23 cellular contexts compared by ENCODE assay signal in genomic region chr18:725641-726040, GRCh38. TPM values are rescaled to one million over a fixed set of nuclear protein-coding genes. Genes with fewer than 3 reads are reported as not detected.
DNase-seq lines count a peak whose midpoint lies in the region; ATAC-seq and TF ChIP-seq lines count a peak whose summit lies in the region.
"Had no signal": no experiment of that assay in that cellular context is flagged by ENCODE, and none has a peak within 500 bp of the region (broad histone marks: within the 10 kb centered on the region; RNA-seq: fewer than 3 reads in every experiment).

No MANE protein-coding gene starts in this region.

- CTCF ChIA-PET in activated CD4-positive, alpha-beta T cell treated with anti-CD3 and anti-CD28 coated beads for 36 hours (lab: Charles Lee): no interaction called here

- peak; percentile 35 for DNase-seq in activated CD4-positive, alpha-beta T cell treated with anti-CD3 and anti-CD28 coated beads, Interleukin-2, amount 10 ng/mL, durations not matched to agents 24 days and 14 days
- no peak for DNase-seq in activated CD4-positive, alpha-beta T cell treated with anti-CD3 and anti-CD28 coated beads for 36 hours
- peak; percentile 11 for DNase-seq in Karpas-422
- DNase-seq in T-helper 17 cell: no peak
- DNase-seq in upper lobe of right lung: no peak
- DNase-seq in NCI-H1105 (lab: John Stamatoyannopoulos, UW): no peak
- no peak for DNase-seq in hippocampal formation (lab: John Stamatoyannopoulos, UW)
- DNase-seq: AML-193; C1 segment of cervical spinal cord; Calu3; CD8-positive, alpha-beta memory T cell; DMS153; GM23248; NCI-H1048; NCI-H1436; NCI-H187 treated with DMSO at 0.1 percent for 48 hours; NCI-H510A; NCI-H748 treated with DMSO at 0.1 percent for 48 hours; SJCRH30 had no signal

- H3K9me2 ChIP-seq in Karpas-422 (replicated peaks; ENCODE audit: insufficient read depth, low read length): no peaks in the 10 kb centered on the region

- peaks cover under 1% of the 10 kb centered on the region for H3K4me1 Mint-ChIP-seq in activated CD4-positive, alpha-beta T cell treated with anti-CD3 and anti-CD28 coated beads, Interleukin-2, amount 10 ng/mL, durations not matched to agents 24 days and 14 days
- no peaks in the 10 kb centered on the region for H3K4me1 Mint-ChIP-seq in activated CD4-positive, alpha-beta T cell treated with anti-CD3 and anti-CD28 coated beads for 36 hours
- H3K4me1 Mint-ChIP-seq in T-helper 17 cell: peaks cover 4% of the 10 kb centered on the region

- peaks cover 27% of the 10 kb centered on the region for H3K36me3 Mint-ChIP-seq in activated CD4-positive, alpha-beta T cell treated with anti-CD3 and anti-CD28 coated beads, Interleukin-2, amount 10 ng/mL, durations not matched to agents 24 days and 14 days (ENCODE audit: low read depth)
- peaks cover 14% of the 10 kb centered on the region for H3K36me3 Mint-ChIP-seq in activated CD4-positive, alpha-beta T cell treated with anti-CD3 and anti-CD28 coated beads for 36 hours (ENCODE audit: low read depth)
- peaks cover 3% of the 10 kb centered on the region for H3K36me3 Mint-ChIP-seq in T-helper 17 cell (ENCODE audit: low read depth)

- ATAC-seq in activated CD4-positive, alpha-beta T cell treated with anti-CD3 and anti-CD28 coated beads for 36 hours: no peak
- no peak for ATAC-seq in T-helper 17 cell
- peak; percentile 34 for ATAC-seq in upper lobe of right lung
- ATAC-seq: Panc1 had no signal

- H3K9me3 ChIP-seq in Karpas-422 (ENCODE audit: low read length) (no peaks in the 10 kb centered on the region), T-helper 17 cell (ENCODE audit: control insufficient read depth, low read length, poor library complexity, severe bottlenecking) (no peaks in the 10 kb centered on the region), upper lobe of right lung (no peaks in the 10 kb centered on the region)
- H3K9me3 ChIP-seq: HAP-1, SJCRH30 had no signal

- H3K4me3 Mint-ChIP-seq in activated CD4-positive, alpha-beta T cell treated with anti-CD3 and anti-CD28 coated beads, Interleukin-2, amount 10 ng/mL, durations not matched to agents 24 days and 14 days: no peak overlapping the region
- H3K4me3 Mint-ChIP-seq in activated CD4-positive, alpha-beta T cell treated with anti-CD3 and anti-CD28 coated beads for 36 hours: no peak overlapping the region
- no peak overlapping the region for H3K4me3 Mint-ChIP-seq in T-helper 17 cell
- H3K4me3 Mint-ChIP-seq: CD8-positive, alpha-beta memory T cell had no signal

- H3K79me2 ChIP-seq in Karpas-422 (ENCODE audit: low read length): no peaks in the 10 kb centered on the region

- H3K27me3 ChIP-seq in Karpas-422 (ENCODE audit: low read length): no peaks in the 10 kb centered on the region
- no peaks in the 10 kb centered on the region for H3K27me3 ChIP-seq in upper lobe of right lung
- H3K27me3 ChIP-seq: SJCRH30 had no signal

- intact Hi-C loops in activated CD4-positive, alpha-beta T cell treated with anti-CD3 and anti-CD28 coated beads, Interleukin-2, amount 10 ng/mL, durations not matched to agents 24 days and 14 days (cut with micrococcal nuclease): no loop called here
- intact Hi-C loops in activated CD4-positive, alpha-beta T cell treated with anti-CD3 and anti-CD28 coated beads for 36 hours (cut with DNase I, micrococcal nuclease): no loop called here
- intact Hi-C loops in upper lobe of right lung (cut with DNase I): no loop called here

- no peak overlapping the region for H2AFZ ChIP-seq in Karpas-422 (ENCODE audit: low read length)
- H2AFZ ChIP-seq: GM23248 had no signal

- no peak overlapping the region for H3K4me3 ChIP-seq in Karpas-422 (ENCODE audit: low read length)
- H3K4me3 ChIP-seq in upper lobe of right lung: no peak overlapping the region
- H3K4me3 ChIP-seq: GM23248, HAP-1, SJCRH30 had no signal

- H3K4me1 ChIP-seq in Karpas-422 (ENCODE audit: low read length) (no peaks in the 10 kb centered on the region), upper lobe of right lung (no peaks in the 10 kb centered on the region)
- H3K4me1 ChIP-seq: HAP-1, SJCRH30 had no signal

- no peaks in the 10 kb centered on the region for H3K27me3 Mint-ChIP-seq in activated CD4-positive, alpha-beta T cell treated with anti-CD3 and anti-CD28 coated beads, Interleukin-2, amount 10 ng/mL, durations not matched to agents 24 days and 14 days
- H3K27me3 Mint-ChIP-seq in activated CD4-positive, alpha-beta T cell treated with anti-CD3 and anti-CD28 coated beads for 36 hours: no peaks in the 10 kb centered on the region
- H3K27me3 Mint-ChIP-seq in T-helper 17 cell: no peaks in the 10 kb centered on the region
- H3K27me3 Mint-ChIP-seq: CD8-positive, alpha-beta memory T cell had no signal

- no peak for TF ChIP-seq CTCF in upper lobe of right lung (IDR thresholded peaks at IDR 0.05)

- H4K20me1 ChIP-seq in Karpas-422 (ENCODE audit: insufficient read depth, low read depth, low read length): no peaks in the 10 kb centered on the region

- no peak overlapping the region for H3K9ac ChIP-seq in Karpas-422 (ENCODE audit: low read length)
- H3K9ac ChIP-seq: GM23248, KMS-11 had no signal

- H3K36me3 ChIP-seq in Karpas-422 (ENCODE audit: insufficient read depth, low read length): no peaks in the 10 kb centered on the region
- H3K36me3 ChIP-seq in upper lobe of right lung: peaks cover 20% of the 10 kb centered on the region

- POLR2A ChIA-PET in activated CD4-positive, alpha-beta T cell treated with anti-CD3 and anti-CD28 coated beads for 36 hours (lab: Charles Lee): no interaction called here

- no peak overlapping the region for H3K4me2 ChIP-seq in Karpas-422 (ENCODE audit: low read depth, low read length, poor library complexity, severe bottlenecking)
- H3K4me2 ChIP-seq: KMS-11 had no signal

- H3K27ac ChIP-seq in Karpas-422 (ENCODE audit: low read length) (no peak overlapping the region), upper lobe of right lung (no peak overlapping the region)
- H3K27ac ChIP-seq: GM23248, HL-60, KMS-11, SJCRH30 had no signal

- no peak overlapping the region for H3K27ac Mint-ChIP-seq in activated CD4-positive, alpha-beta T cell treated with anti-CD3 and anti-CD28 coated beads, Interleukin-2, amount 10 ng/mL, durations not matched to agents 24 days and 14 days
- H3K27ac Mint-ChIP-seq in activated CD4-positive, alpha-beta T cell treated with anti-CD3 and anti-CD28 coated beads for 36 hours: no peak overlapping the region
- H3K27ac Mint-ChIP-seq in T-helper 17 cell: peak overlapping the region; percentile 6

- no peaks in the 10 kb centered on the region for H3K9me3 Mint-ChIP-seq in activated CD4-positive, alpha-beta T cell treated with anti-CD3 and anti-CD28 coated beads, Interleukin-2, amount 10 ng/mL, durations not matched to agents 24 days and 14 days
- H3K9me3 Mint-ChIP-seq in activated CD4-positive, alpha-beta T cell treated with anti-CD3 and anti-CD28 coated beads for 36 hours (ENCODE audit: low read depth): no peaks in the 10 kb centered on the region
- H3K9me3 Mint-ChIP-seq: CD8-positive, alpha-beta memory T cell had no signal

RNA-seq across cellular contexts. Expression of gene ENOSF1, which starts 13.2 kb away (rescaled TPM):
- 85.2 and 91.8 TPM in 2 replicates for total RNA-seq in activated CD4-positive, alpha-beta T cell treated with anti-CD3 and anti-CD28 coated beads, Interleukin-2, amount 10 ng/mL, durations not matched to agents 24 days and 14 days
- 10 to 100 TPM; 92.6 to 97.4 TPM for total RNA-seq in activated CD4-positive, alpha-beta T cell treated with anti-CD3 and anti-CD28 coated beads for 36 hours
- 54.6 and 68.7 TPM in 2 replicates for total RNA-seq in Karpas-422 (2014; rRNA removed; shearing (Covaris generic); ENCODE audit: low replicate concordance)
- total RNA-seq in T-helper 17 cell (10 to 100 TPM; 57.4 to 69.3 TPM), upper lobe of right lung (96.2 TPM)

Comparison
In these comparisons a context has a peak if more than half of its experiments do, and no peak if none do; other contexts are left out.
1. DNase-seq: peak in activated CD4-positive, alpha-beta T cell treated with anti-CD3 and anti-CD28 coated beads, Interleukin-2, amount 10 ng/mL, durations not matched to agents 24 days and 14 days (single experiment) and Karpas-422 (single experiment); none in activated CD4-positive, alpha-beta T cell treated with anti-CD3 and anti-CD28 coated beads for 36 hours (single experiment), T-helper 17 cell (0 of 3), upper lobe of right lung (single experiment), NCI-H1105 (single experiment) and hippocampal formation (0 of 2).